11 cellular contexts compared by ENCODE assay signal in the genomic region with DNA sequence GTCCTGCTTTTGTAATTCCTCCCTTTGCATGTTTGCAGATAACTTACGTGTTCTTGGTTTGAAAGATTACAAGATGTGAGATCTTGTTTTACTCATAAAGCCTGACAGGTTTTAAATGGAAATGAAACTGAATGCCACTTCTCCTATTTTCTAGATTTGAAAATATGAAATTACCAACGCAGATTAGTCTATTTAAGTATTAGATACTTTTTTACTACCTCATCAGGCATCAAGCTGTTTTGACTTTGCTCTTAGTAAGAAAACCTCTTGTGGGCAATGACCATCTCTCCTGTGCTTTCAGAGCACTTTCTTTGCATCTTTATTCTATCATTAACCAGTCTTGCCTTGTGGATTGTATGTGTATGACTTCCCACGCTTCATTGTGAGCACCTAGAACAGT. TPM values are rescaled to one million over a fixed set of nuclear protein-coding genes. Genes with fewer than 3 reads are reported as not detected.
DNase-seq lines count a peak whose midpoint lies in the region; ATAC-seq and TF ChIP-seq lines count a peak whose summit lies in the region.
"Had no signal": no experiment of that assay in that cellular context is flagged by ENCODE, and none has a peak within 500 bp of the region (broad histone marks: within the 10 kb centered on the region; RNA-seq: fewer than 3 reads in every experiment).

No MANE protein-coding gene starts in this region.

- H3K9me3 Mint-ChIP-seq in activated naive CD4-positive, alpha-beta T cell treated with anti-CD3 and anti-CD28 coated beads, Interleukin-2, amount 50 U/mL, for 24 hours, result no peaks in the 10 kb centered on the region
- H3K9me3 Mint-ChIP-seq in stimulated activated naive CD8-positive, alpha-beta T cell treated with anti-CD3 and anti-CD28 coated beads, Interleukin-15, amount 100 ng/mL, for 72 hours, result no peaks in the 10 kb centered on the region

- peaks cover 14% of the 10 kb centered on the region for H3K36me3 Mint-ChIP-seq in activated naive CD4-positive, alpha-beta T cell treated with anti-CD3 and anti-CD28 coated beads, Interleukin-2, amount 50 U/mL, for 24 hours

- H3K4me3 Mint-ChIP-seq in activated naive CD4-positive, alpha-beta T cell treated with anti-CD3 and anti-CD28 coated beads, Interleukin-2, amount 50 U/mL, for 24 hours, result peak overlapping the region; percentile 67
- peak overlapping the region; percentile 50 to 81 for H3K4me3 Mint-ChIP-seq in stimulated activated naive CD8-positive, alpha-beta T cell treated with anti-CD3 and anti-CD28 coated beads, Interleukin-15, amount 100 ng/mL, for 72 hours

- H3K4me1 ChIP-seq in testis, result peaks cover 38% of the 10 kb centered on the region

- no peaks in the 10 kb centered on the region for H3K27me3 Mint-ChIP-seq in activated naive CD4-positive, alpha-beta T cell treated with anti-CD3 and anti-CD28 coated beads, Interleukin-2, amount 50 U/mL, for 24 hours
- H3K27me3 Mint-ChIP-seq in stimulated activated naive CD8-positive, alpha-beta T cell treated with anti-CD3 and anti-CD28 coated beads, Interleukin-15, amount 100 ng/mL, for 72 hours, result no peaks in the 10 kb centered on the region

- TF ChIP-seq CTCF in testis (IDR thresholded peaks at IDR 0.05), result no peak

- DNase-seq in activated naive CD4-positive, alpha-beta T cell treated with anti-CD3 and anti-CD28 coated beads, Interleukin-2, amount 50 U/mL, for 16 hours, result no peak
- peak; percentile 7 for DNase-seq in RPMI8226
- DNase-seq in stimulated activated naive CD8-positive, alpha-beta T cell treated with anti-CD3 and anti-CD28 coated beads, Interleukin-15, amount 100 ng/mL, for 72 hours, result no peak
- DNase-seq in testis, result no peak
- DNase-seq in cerebellar cortex (ENCODE audit: low spot score), result no peak
- DNase-seq in effector CD8-positive, alpha-beta T cell (lab: John Stamatoyannopoulos, UW), result no peak
- DNase-seq: dorsolateral prefrontal cortex had no signal

- no peaks in the 10 kb centered on the region for H3K27me3 ChIP-seq in testis
- H3K27me3 ChIP-seq: dorsolateral prefrontal cortex had no signal

- TF ChIP-seq POLR2A in testis (IDR thresholded peaks at IDR 0.05), result no peak

- intact Hi-C loops in testis (cut with DNase I; ENCODE audit: low total_unique reads), result no loop called here

- 57 to 78% methylated on average over 3 of the region's 3 CpGs for WGBS in testis, 2 donors

- no peaks in the 10 kb centered on the region for H3K9me3 ChIP-seq in testis

- peak; percentile 35 for ATAC-seq in HG02981 (IDR thresholded peaks at IDR 0.05; ENCODE audit: unreplicated experiment)
- ATAC-seq in stimulated activated naive CD8-positive, alpha-beta T cell treated with anti-CD3 and anti-CD28 coated beads, Interleukin-15, amount 100 ng/mL, for 72 hours, result no peak
- ATAC-seq: HCT116, left lobe of liver had no signal

- peaks cover 58% of the 10 kb centered on the region for H3K4me1 Mint-ChIP-seq in activated naive CD4-positive, alpha-beta T cell treated with anti-CD3 and anti-CD28 coated beads, Interleukin-2, amount 50 U/mL, for 24 hours
- peaks cover 51% of the 10 kb centered on the region for H3K4me1 Mint-ChIP-seq in stimulated activated naive CD8-positive, alpha-beta T cell treated with anti-CD3 and anti-CD28 coated beads, Interleukin-15, amount 100 ng/mL, for 72 hours

- H3K27ac Mint-ChIP-seq in activated naive CD4-positive, alpha-beta T cell treated with anti-CD3 and anti-CD28 coated beads, Interleukin-2, amount 50 U/mL, for 24 hours, result peak overlapping the region; percentile 52
- peak overlapping the region in 1 of 2 donors; percentile 57 for H3K27ac Mint-ChIP-seq in stimulated activated naive CD8-positive, alpha-beta T cell treated with anti-CD3 and anti-CD28 coated beads, Interleukin-15, amount 100 ng/mL, for 72 hours

- no peak overlapping the region for H3K4me3 ChIP-seq in testis

- H3K36me3 ChIP-seq in testis (ENCODE audit: low read depth, missing control alignments), result no peaks in the 10 kb centered on the region

- H3K27ac ChIP-seq in testis, result peak overlapping the region in 1 of 2 donors; percentile 9
- H3K27ac ChIP-seq: dorsolateral prefrontal cortex had no signal

RNA-seq across cellular contexts. Expression of a gene that starts 3.5 kb away (rescaled TPM):
- total RNA-seq in testis, result 10 to 100 TPM; 63.9 to 93.3 TPM
- polyA plus RNA-seq in testis (ENCODE audit: insufficient read depth, low read depth, low replicate concordance), result 16.0 TPM
